In genomic region chr7:127584648-127585043, GRCh38 we compare ENCODE assay signal across 8 cellular contexts. TPM values are rescaled to one million over a fixed set of nuclear protein-coding genes. Genes with fewer than 3 reads are reported as not detected.
DNase-seq lines count a peak whose midpoint lies in the region; ATAC-seq, FAIRE-seq and TF ChIP-seq lines count a peak whose summit lies in the region.

No MANE protein-coding gene starts in this region.

- no peak for TF ChIP-seq CTCF in keratinocyte (optimal IDR thresholded peaks at IDR 0.05 in 1 of 3, IDR thresholded peaks at IDR 0.05 in 1 of 3, conservative IDR thresholded peaks at IDR 0.05 in 1 of 3; ENCODE audit: extremely low read depth in 1 of 3, insufficient read depth in 2 of 3, low read length in 3 of 3)

- no peak for FAIRE-seq in keratinocyte (lab: Jason Lieb, UNC)

- H3K27me3 ChIP-seq in keratinocyte (ENCODE audit: control insufficient read depth, extremely low read depth, insufficient read depth, low read length), result no peaks in the 10 kb centered on the region
- H3K27me3 ChIP-seq in stomach smooth muscle (ENCODE audit: control insufficient read depth in 1 of 2, insufficient read depth in 2 of 2, low read length in 2 of 2), result no peaks in the 10 kb centered on the region

- peaks cover 22% of the 10 kb centered on the region for H3K36me3 Mint-ChIP-seq in T-helper 1 cell treated with Interleukin-12 subunit alpha and Interleukin-12 subunit beta and Interleukin-4 antibody, amounts not matched to agents 30 μg/mL and 1 μg/mL, for 36 hours (ENCODE audit: low read depth)
- peaks cover 8% of the 10 kb centered on the region for H3K36me3 Mint-ChIP-seq in activated naive CD8-positive, alpha-beta T cell

- H3K4me3 ChIP-seq in keratinocyte (ENCODE audit: control insufficient read depth in 2 of 3, extremely low read depth in 1 of 3, insufficient read depth in 2 of 3, low read depth in 1 of 3, low read length in 3 of 3) (peak overlapping the region; percentile 77 to 91 (median 83)), stomach smooth muscle (ENCODE audit: low read length in 2 of 2) (peak overlapping the region; percentile 88 to 93)

- H3K36me3 ChIP-seq in keratinocyte (ENCODE audit: control insufficient read depth in 2 of 2, extremely low read depth in 1 of 2, insufficient read depth in 2 of 2, low read length in 2 of 2) (peaks cover 13 to 14% of the 10 kb centered on the region in 2 experiments), stomach smooth muscle (ENCODE audit: control insufficient read depth in 2 of 2, insufficient read depth in 2 of 2, low read length in 2 of 2) (peaks cover 15 to 19% of the 10 kb centered on the region in 2 donors)

- peaks cover 47% of the 10 kb centered on the region for H3K4me1 Mint-ChIP-seq in T-helper 1 cell treated with Interleukin-12 subunit alpha and Interleukin-12 subunit beta and Interleukin-4 antibody, amounts not matched to agents 30 μg/mL and 1 μg/mL, for 36 hours (ENCODE audit: low read depth)
- H3K4me1 Mint-ChIP-seq in activated naive CD8-positive, alpha-beta T cell (ENCODE audit: low read depth), result peaks cover 76% of the 10 kb centered on the region

- H3K9me1 ChIP-seq in keratinocyte (ENCODE audit: control insufficient read depth, extremely low read depth, insufficient read depth, low read length), result peaks cover 2% of the 10 kb centered on the region

- H3K27me3 Mint-ChIP-seq in T-helper 1 cell treated with Interleukin-12 subunit alpha and Interleukin-12 subunit beta and Interleukin-4 antibody, amounts not matched to agents 30 μg/mL and 1 μg/mL, for 36 hours (ENCODE audit: low read depth), result no peaks in the 10 kb centered on the region
- H3K27me3 Mint-ChIP-seq in activated naive CD8-positive, alpha-beta T cell, result no peaks in the 10 kb centered on the region

- H3K9ac ChIP-seq in keratinocyte (ENCODE audit: control insufficient read depth, extremely low read depth, insufficient read depth, low read length) (peak overlapping the region; percentile 85), stomach smooth muscle (ENCODE audit: low read length in 2 of 2) (peak overlapping the region; percentile 86 to 96)

- dilution Hi-C loops in keratinocyte (cut with MboI; ENCODE audit: extremely low pct_ligation_motif_present, low sequenced_read_pairs), result no loop called here

- no peaks in the 10 kb centered on the region for H3K9me3 ChIP-seq in keratinocyte (ENCODE audit: control insufficient read depth, low read depth, low read length)
- H3K9me3 ChIP-seq in stomach smooth muscle (ENCODE audit: control insufficient read depth in 2 of 2, low read length in 2 of 2), result no peaks in the 10 kb centered on the region

- peak overlapping the region; percentile 94 for H3K27ac Mint-ChIP-seq in T-helper 1 cell treated with Interleukin-12 subunit alpha and Interleukin-12 subunit beta and Interleukin-4 antibody, amounts not matched to agents 30 μg/mL and 1 μg/mL, for 36 hours
- peak overlapping the region; percentile 81 for H3K27ac Mint-ChIP-seq in activated naive CD8-positive, alpha-beta T cell

- H3K4me3 Mint-ChIP-seq in T-helper 1 cell treated with Interleukin-12 subunit alpha and Interleukin-12 subunit beta and Interleukin-4 antibody, amounts not matched to agents 30 μg/mL and 1 μg/mL, for 36 hours, result peak overlapping the region; percentile 93
- H3K4me3 Mint-ChIP-seq in activated naive CD8-positive, alpha-beta T cell, result peak overlapping the region; percentile 91

- no peaks in the 10 kb centered on the region for H4K20me1 ChIP-seq in keratinocyte (ENCODE audit: control insufficient read depth, extremely low read depth, insufficient read depth, low read length)

- no peak for DNase-seq in T-helper 1 cell
- no peak for DNase-seq in keratinocyte (ENCODE audit: low read depth, low spot score)
- no peak for DNase-seq in germinal center (ENCODE audit: low spot score)

- H3K4me2 ChIP-seq in keratinocyte (ENCODE audit: control insufficient read depth, extremely low read depth, insufficient read depth, low read depth, low read length), result peak overlapping the region; percentile 80

- peak overlapping the region; percentile 94 for H2AFZ ChIP-seq in keratinocyte (ENCODE audit: control insufficient read depth, low read length)

- H3K9me3 Mint-ChIP-seq in T-helper 1 cell treated with Interleukin-12 subunit alpha and Interleukin-12 subunit beta and Interleukin-4 antibody, amounts not matched to agents 30 μg/mL and 1 μg/mL, for 36 hours, result no peaks in the 10 kb centered on the region
- H3K9me3 Mint-ChIP-seq in activated naive CD8-positive, alpha-beta T cell (ENCODE audit: low read depth), result no peaks in the 10 kb centered on the region

- H3K79me2 ChIP-seq in keratinocyte (ENCODE audit: control insufficient read depth, insufficient read depth, low read length), result peaks cover 48% of the 10 kb centered on the region

- H3K4me1 ChIP-seq in keratinocyte (ENCODE audit: control insufficient read depth, extremely low read depth, insufficient read depth, low read length) (peaks cover 35% of the 10 kb centered on the region), stomach smooth muscle (ENCODE audit: control insufficient read depth, insufficient read depth, low read length) (peaks cover 67% of the 10 kb centered on the region)

- ATAC-seq in GM18520 (IDR thresholded peaks at IDR 0.05; ENCODE audit: unreplicated experiment), result no peak
- no peak for ATAC-seq in GM18909 (IDR thresholded peaks at IDR 0.05; ENCODE audit: poor library complexity, unreplicated experiment)

- H3K27ac ChIP-seq in keratinocyte (ENCODE audit: control insufficient read depth, insufficient read depth, low read length) (peak overlapping the region; percentile 82), stomach smooth muscle (ENCODE audit: low read length) (peak overlapping the region; percentile 93)

RNA-seq across cellular contexts. Expression of gene GCC1, which starts 0.8 kb away (rescaled TPM):
- 8.7 to 9.5 TPM (median 8.9 TPM) in 3 replicates for polyA plus RNA-seq in keratinocyte
- 14.9 TPM for polyA plus RNA-seq in keratinocyte (2011; ENCODE audit: low read depth)
- polyA plus RNA-seq in keratinocyte (2011; cell fraction: cytosol; rRNA removed), result 9.2 and 10.0 TPM in 2 replicates
- 12.1 and 12.4 TPM in 2 replicates for polyA plus RNA-seq in keratinocyte (2011; cell fraction: nucleus; rRNA removed)
- polyA plus RNA-seq in keratinocyte (2012; ENCODE audit: low replicate concordance), result 14.7 and 15.2 TPM in 2 replicates
- 14.7 to 16.9 TPM (median 16.6 TPM) in 3 replicates for polyA minus RNA-seq in keratinocyte
- polyA minus RNA-seq in keratinocyte (2011; cell fraction: cytosol; rRNA and poly(A)+ RNA removed), result 13.2 TPM
- 9.4 and 15.2 TPM in 2 replicates for polyA minus RNA-seq in keratinocyte (2011; cell fraction: nucleus; rRNA and poly(A)+ RNA removed)

RNA-seq across cellular contexts. Expression of gene ARF5, which starts 3.6 kb away (rescaled TPM):
- 258 to 322 TPM (median 274 TPM) in 3 replicates for polyA plus RNA-seq in keratinocyte
- polyA plus RNA-seq in keratinocyte (2011; ENCODE audit: low read depth), result 663 TPM
- polyA plus RNA-seq in keratinocyte (2011; cell fraction: cytosol; rRNA removed), result 182 and 307 TPM in 2 replicates
- 127 and 141 TPM in 2 replicates for polyA plus RNA-seq in keratinocyte (2011; cell fraction: nucleus; rRNA removed)
- 168 and 215 TPM in 2 replicates for polyA plus RNA-seq in keratinocyte (2012; ENCODE audit: low replicate concordance)
- polyA minus RNA-seq in keratinocyte, result 106 to 236 TPM (median 144 TPM) in 3 replicates
- 167 TPM for polyA minus RNA-seq in keratinocyte (2011; cell fraction: cytosol; rRNA and poly(A)+ RNA removed)
- 40.5 and 42.7 TPM in 2 replicates for polyA minus RNA-seq in keratinocyte (2011; cell fraction: nucleus; rRNA and poly(A)+ RNA removed)

RNA-seq across cellular contexts. Expression of gene FSCN3, which starts 8.9 kb away (rescaled TPM):
- 0.31 to 1.2 TPM (median 0.51 TPM) in 3 replicates for polyA plus RNA-seq in keratinocyte
- polyA plus RNA-seq in keratinocyte (2011; ENCODE audit: low read depth), result 0.16 TPM
- 0.46 and 0.87 TPM in 2 replicates for polyA plus RNA-seq in keratinocyte (2011; cell fraction: cytosol; rRNA removed)
- 1.2 and 1.6 TPM in 2 replicates for polyA plus RNA-seq in keratinocyte (2011; cell fraction: nucleus; rRNA removed)
- 0.61 and 0.83 TPM in 2 replicates for polyA plus RNA-seq in keratinocyte (2012; ENCODE audit: low replicate concordance)
- 1.2 TPM in 1 of 3 replicates, not detected in the others for polyA minus RNA-seq in keratinocyte
- polyA minus RNA-seq in keratinocyte (2011; cell fraction: cytosol; rRNA and poly(A)+ RNA removed), result not detected
- polyA minus RNA-seq in keratinocyte (2011; cell fraction: nucleus; rRNA and poly(A)+ RNA removed), result not detected in 2 replicates

RNA-seq across cellular contexts. Expression of gene PAX4, which starts 33.3 kb away (rescaled TPM):
- not detected in 3 replicates for polyA plus RNA-seq in keratinocyte
- not detected for polyA plus RNA-seq in keratinocyte (2011; ENCODE audit: low read depth)
- not detected in 2 replicates for polyA plus RNA-seq in keratinocyte (2011; cell fraction: cytosol; rRNA removed)
- not detected in 2 replicates for polyA plus RNA-seq in keratinocyte (2011; cell fraction: nucleus; rRNA removed)
- polyA plus RNA-seq in keratinocyte (2012; ENCODE audit: low replicate concordance), result not detected in 2 replicates
- not detected in 3 replicates for polyA minus RNA-seq in keratinocyte
- not detected for polyA minus RNA-seq in keratinocyte (2011; cell fraction: cytosol; rRNA and poly(A)+ RNA removed)
- polyA minus RNA-seq in keratinocyte (2011; cell fraction: nucleus; rRNA and poly(A)+ RNA removed), result not detected in 2 replicates
